ENCODE assay signal across 8 cellular contexts in the genomic region with DNA sequence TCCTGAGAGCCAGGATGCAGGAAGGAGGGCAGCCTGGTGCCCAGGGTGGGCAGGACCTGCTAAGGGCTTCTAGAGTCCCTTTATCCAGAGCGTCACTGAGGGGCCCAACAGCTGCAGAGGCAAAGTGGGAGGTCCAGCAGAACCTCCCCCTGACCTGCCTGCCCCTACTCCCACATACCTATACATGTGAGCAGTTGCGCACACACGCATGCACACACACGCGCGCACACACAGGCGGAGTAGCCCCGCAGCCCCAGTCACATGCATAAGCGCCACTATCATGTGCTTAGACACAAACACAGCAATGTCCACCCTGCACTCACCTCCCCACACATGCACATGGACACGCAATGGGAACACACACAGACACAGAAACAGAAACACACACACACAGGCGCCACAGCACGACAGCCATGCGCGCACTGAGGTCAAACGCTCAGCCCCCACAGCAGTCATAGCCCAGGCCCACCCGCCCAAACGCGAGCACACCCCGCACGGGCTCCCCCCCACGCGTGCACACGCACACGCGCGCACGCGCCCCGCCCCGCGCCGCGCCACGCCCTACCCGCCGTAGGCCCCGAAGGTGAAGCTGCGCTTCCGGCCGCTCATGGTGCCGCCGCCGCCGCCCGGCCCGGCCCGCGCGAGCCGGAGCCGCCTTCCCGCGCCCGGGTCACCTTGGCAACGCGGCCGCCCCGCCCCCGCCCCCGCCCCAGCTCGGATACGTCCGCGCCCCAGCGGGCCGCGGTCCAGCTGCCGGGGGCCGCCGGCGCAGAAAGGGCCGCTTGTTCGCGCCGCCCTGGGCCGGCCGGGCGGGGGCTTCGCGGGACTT. TPM values are rescaled to one million over a fixed set of nuclear protein-coding genes. Genes with fewer than 3 reads are reported as not detected.
A peak's percentile ranks its signal among the peaks of the same experiment; 100 is the strongest.
DNase-seq lines count a peak whose midpoint lies in the region; ATAC-seq, FAIRE-seq and TF ChIP-seq lines count a peak whose summit lies in the region.

No MANE protein-coding gene starts in this region.

- no peak for TF ChIP-seq POLR2A in ovary (IDR thresholded peaks at IDR 0.05)

- peak overlapping the region; percentile 85 for H3K4me3 Mint-ChIP-seq in activated T-helper 17 cell treated with anti-CD3 and anti-CD28 coated beads, Interleukin-2, amount 50 U/mL, for 72 hours

- peaks cover 7% of the 10 kb centered on the region for H3K4me1 Mint-ChIP-seq in activated T-helper 17 cell treated with anti-CD3 and anti-CD28 coated beads, Interleukin-2, amount 50 U/mL, for 72 hours

- no peak for TF ChIP-seq EP300 in ovary (IDR thresholded peaks at IDR 0.05)

- in situ Hi-C loops in G401 (cut with HindIII; ENCODE audit: low sequenced_read_pairs), result no loop called here

- peak overlapping the region; percentile 39 for H3K4me3 ChIP-seq in ovary

- H3K9me3 Mint-ChIP-seq in activated T-helper 17 cell treated with anti-CD3 and anti-CD28 coated beads, Interleukin-2, amount 50 U/mL, for 72 hours, result no peaks in the 10 kb centered on the region

- no peak for TF ChIP-seq CTCF in ovary (IDR thresholded peaks at IDR 0.05)

- peaks cover 5% of the 10 kb centered on the region for H3K4me1 ChIP-seq in ovary (ENCODE audit: insufficient read depth)

- no peaks in the 10 kb centered on the region for H3K9me3 ChIP-seq in ovary

- peaks cover 9% of the 10 kb centered on the region for H3K27me3 Mint-ChIP-seq in activated T-helper 17 cell treated with anti-CD3 and anti-CD28 coated beads, Interleukin-2, amount 50 U/mL, for 72 hours

- H3K27ac ChIP-seq in ovary, result no peak overlapping the region

- no peaks in the 10 kb centered on the region for H3K36me3 Mint-ChIP-seq in activated T-helper 17 cell treated with anti-CD3 and anti-CD28 coated beads, Interleukin-2, amount 50 U/mL, for 72 hours (ENCODE audit: low read depth)

- no peak for FAIRE-seq in frontal cortex (lab: Jason Lieb, UNC)

- WGBS in ovary, 3 donors, result 2 to 13% (median 2%) methylated on average over 27 to 80 of the region's 80 CpGs

- no peaks in the 10 kb centered on the region for H3K27me3 ChIP-seq in ovary

- intact Hi-C loops in ovary (cut with DNase I), result loop anchor here in 2 of 4 donors (5.0 to 10.0 kb wide), 2 partner anchors 147 to 279 kb away; a partner anchor contains a TSS

- peak; percentile 81 for ATAC-seq in activated T-helper 17 cell treated with anti-CD3 and anti-CD28 coated beads, Interleukin-2, amount 50 U/mL, for 72 hours (replicated peaks)
- ATAC-seq in GM21619 (IDR thresholded peaks at IDR 0.05; ENCODE audit: unreplicated experiment) (no peak), HG02610 (IDR thresholded peaks at IDR 0.05; ENCODE audit: unreplicated experiment) (no peak)

- DNase-seq in D341Med (ENCODE audit: low spot score) (peak; percentile 82), NCI-H1930 (lab: John Stamatoyannopoulos, UW) (peak; percentile 51 to 70), frontal cortex (ENCODE audit: low spot score in 2 of 2) (peak; percentile 77 to 86), ovary (peak in 4 of 5 donors; percentile 33 to 68 (median 62)), G401 (ENCODE audit: low spot score) (no peak)

- no peaks in the 10 kb centered on the region for H3K36me3 ChIP-seq in ovary

- H3K27ac Mint-ChIP-seq in activated T-helper 17 cell treated with anti-CD3 and anti-CD28 coated beads, Interleukin-2, amount 50 U/mL, for 72 hours, result peak overlapping the region; percentile 58

RNA-seq across cellular contexts. Expression of a gene that starts 17.7 kb away (rescaled TPM):
- total RNA-seq in activated T-helper 17 cell treated with anti-CD3 and anti-CD28 coated beads, Interleukin-2, amount 50 U/mL, for 72 hours, result 1 to 10 TPM in 1 of 2 donors, under 1 TPM in 1; 0.45 to 6.0 TPM
- total RNA-seq in frontal cortex (18.8 TPM), ovary (1 to 10 TPM in 6 of 7 donors, under 1 TPM in 1; 0.60 to 9.4 (median 2.8) TPM)
- 1 to 10 TPM; 1.1 to 4.6 TPM for polyA plus RNA-seq in ovary
- 3.7 and 4.8 TPM in 2 replicates for total RNA-seq in G401 (2014; rRNA removed; shearing (Covaris generic))
